8 cellular contexts compared by ENCODE assay signal in the genomic region with DNA sequence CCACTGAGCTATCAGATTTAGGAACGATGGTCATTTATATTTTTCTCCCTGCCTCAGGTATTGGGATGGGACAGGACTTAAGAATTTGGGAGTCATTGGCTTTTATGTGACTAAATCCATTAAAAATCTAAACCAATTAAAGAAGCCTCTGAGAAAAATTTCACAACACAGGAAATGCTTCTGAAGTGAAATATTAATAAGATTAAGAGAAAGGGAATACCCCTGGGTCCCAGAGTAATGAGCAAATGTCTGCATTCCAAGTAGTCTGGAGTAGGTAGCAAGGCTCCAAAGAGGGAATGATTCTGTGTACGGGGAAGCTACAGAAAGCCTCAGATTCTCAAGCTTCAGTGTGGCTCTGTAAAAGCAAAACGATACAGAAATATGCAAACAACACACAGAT. TPM values are rescaled to one million over a fixed set of nuclear protein-coding genes. Genes with fewer than 3 reads are reported as not detected.
DNase-seq lines count a peak whose midpoint lies in the region; ATAC-seq and TF ChIP-seq lines count a peak whose summit lies in the region.

No MANE protein-coding gene starts in this region.

- POLR2A ChIA-PET in RWPE1 (lab: Yijun Ruan, JAX; ENCODE audit: low non-redundant PET), result no interaction called here

- CTCF ChIA-PET in RWPE1 (lab: Yijun Ruan, JAX), result interaction anchor here (0.5 kb wide), 1 partner anchor 35 kb away, joined by 3 read pairs; no protein-coding TSS in a partner anchor

- H3K27ac ChIP-seq in RWPE1, result peak overlapping the region; percentile 70

- intact Hi-C loops in sciatic nerve (cut with DNase I), result no loop called here

- ATAC-seq in sciatic nerve (peak; percentile 14), GM19023 (IDR thresholded peaks at IDR 0.05; ENCODE audit: unreplicated experiment) (no peak), HG02763 (IDR thresholded peaks at IDR 0.05; ENCODE audit: unreplicated experiment) (no peak), HG02852 (IDR thresholded peaks at IDR 0.05; ENCODE audit: unreplicated experiment) (no peak)

- H3K4me3 ChIP-seq in GM12864 (ENCODE audit: low read depth, low read length), result peak overlapping the region; percentile 75
- peak overlapping the region; percentile 56 for H3K4me3 ChIP-seq in fibroblast of villous mesenchyme (ENCODE audit: low read depth, low read length)

- TF ChIP-seq CTCF in GM12864 (IDR thresholded peaks at IDR 0.05; ENCODE audit: low read depth, low read length, missing control alignments), result no peak
- TF ChIP-seq CTCF in RWPE1 (conservative IDR thresholded peaks at IDR 0.05; ENCODE audit: low read depth), result no peak
- no peak for TF ChIP-seq CTCF in fibroblast of villous mesenchyme (IDR thresholded peaks at IDR 0.05; ENCODE audit: insufficient read depth, low read depth, low read length)

- DNase-seq in GM12864 (ENCODE audit: low read depth) (no peak), RWPE1 (ENCODE audit: low spot score) (no peak), fibroblast of villous mesenchyme (ENCODE audit: low read depth) (peak; percentile 47), sciatic nerve (ENCODE audit: low spot score) (no peak), SIG-M5 (lab: John Stamatoyannopoulos, UW) (no peak)

RNA-seq across cellular contexts. Expression of a gene that starts 0.7 kb away (rescaled TPM):
- 31.2 and 38.4 TPM in 2 replicates for total RNA-seq in fibroblast of villous mesenchyme
- 44.7 TPM for total RNA-seq in sciatic nerve

RNA-seq across cellular contexts. Expression of a gene that starts 40.6 kb away (rescaled TPM):
- under 0.01 TPM in 2 replicates for total RNA-seq in fibroblast of villous mesenchyme
- total RNA-seq in sciatic nerve, result 11.1 TPM

Comparison
In these comparisons a context has a peak if more than half of its experiments do, and no peak if none do; other contexts are left out.
1. RNA of a gene that starts 40.6 kb away (total RNA-seq): 11.1 TPM in sciatic nerve (single experiment); under 0.01 TPM in fibroblast of villous mesenchyme; every median in the first group is over 10 times any median in the second.